11 cellular contexts compared by ENCODE assay signal in the genomic region with DNA sequence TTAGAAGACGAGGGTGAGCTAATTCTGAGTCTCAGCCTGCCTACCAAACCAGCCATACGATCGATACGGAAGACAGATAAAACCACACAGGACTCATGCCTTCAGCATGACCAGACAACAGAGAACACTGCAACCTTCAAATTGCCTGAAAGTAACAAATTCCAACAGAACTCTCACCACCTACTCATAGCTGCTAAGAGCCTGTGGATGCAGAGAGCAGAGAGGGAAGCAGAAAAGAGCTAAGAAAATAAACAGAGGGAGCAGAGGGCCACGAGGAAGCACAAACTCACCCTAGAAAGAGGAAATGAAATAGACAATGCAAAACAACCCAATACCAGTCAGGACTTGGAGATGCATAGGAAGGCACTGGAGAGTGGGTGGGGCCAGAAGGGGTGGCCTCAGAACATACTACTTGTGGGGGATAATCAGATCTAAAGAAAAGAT.
DNase-seq lines count a peak whose midpoint lies in the region; ATAC-seq and TF ChIP-seq lines count a peak whose summit lies in the region.
"Had no signal": no experiment of that assay in that cellular context is flagged by ENCODE, and none has a peak within 500 bp of the region (broad histone marks: within the 10 kb centered on the region; RNA-seq: fewer than 3 reads in every experiment).

No MANE protein-coding gene starts in this region.

- no peaks in the 10 kb centered on the region for H3K79me2 ChIP-seq in mammary epithelial cell (ENCODE audit: insufficient read depth, low read length)

- H3K27me3 ChIP-seq in mammary epithelial cell (ENCODE audit: insufficient read depth, low read length) (no peaks in the 10 kb centered on the region), uterus (no peaks in the 10 kb centered on the region)
- H3K27me3 ChIP-seq: BLaER1 had no signal

- 4% methylated on average over 4 of the region's 5 CpGs for WGBS in mammary epithelial cell (ENCODE audit: low coverage, missing lambda C conversion rate)

- H3K27ac ChIP-seq in mammary epithelial cell (ENCODE audit: insufficient read depth, low read depth, low read length), result no peak overlapping the region
- no peak overlapping the region for H3K27ac ChIP-seq in uterus
- H3K27ac ChIP-seq: BLaER1 had no signal

- no TSS peak for BruUV-seq in mammary epithelial cell (replicated peaks; lab: Mats Ljungman, UMichigan)

- no peaks in the 10 kb centered on the region for H4K20me1 ChIP-seq in mammary epithelial cell (ENCODE audit: insufficient read depth, low read length)
- H4K20me1 ChIP-seq: BLaER1 had no signal

- dilution Hi-C loops in mammary epithelial cell (cut with HindIII; ENCODE audit: low sequenced_read_pairs), result no loop called here

- no peaks in the 10 kb centered on the region for H3K36me3 ChIP-seq in mammary epithelial cell (ENCODE audit: insufficient read depth, low read length)
- H3K36me3 ChIP-seq in uterus, result no peaks in the 10 kb centered on the region
- H3K36me3 ChIP-seq: BLaER1 had no signal

- no peak overlapping the region for H3K9ac ChIP-seq in mammary epithelial cell (ENCODE audit: insufficient read depth, low read length)
- H3K9ac ChIP-seq: BLaER1 had no signal

- intact Hi-C loops in mammary epithelial cell (cut with micrococcal nuclease) (loop anchor here (10.0 kb wide), 1 partner anchor 318 kb away; no protein-coding TSS in a partner anchor), uterus (cut with DNase I; ENCODE audit: low total_unique reads) (no loop called here)

- in situ Hi-C loops in mammary epithelial cell (cut with MboI; ENCODE audit: low sequenced_read_pairs in 2 of 2), result no loop called here

- H3K4me2 ChIP-seq in mammary epithelial cell (ENCODE audit: insufficient read depth, low read depth, low read length), result peak overlapping the region; percentile 13
- H3K4me2 ChIP-seq: BLaER1 had no signal

- H3K4me3 ChIP-seq in mammary epithelial cell (replicated peaks in 1 of 3; ENCODE audit: insufficient read depth in 1 of 3, low read depth in 2 of 3, low read length in 3 of 3), result no peak overlapping the region
- no peak overlapping the region for H3K4me3 ChIP-seq in uterus
- H3K4me3 ChIP-seq: BLaER1 had no signal

- TF ChIP-seq CTCF in mammary epithelial cell (conservative IDR thresholded peaks at IDR 0.05 in 1 of 2, IDR thresholded peaks at IDR 0.05 in 1 of 2; ENCODE audit: extremely low read depth in 1 of 2, insufficient read depth in 1 of 2, low read depth in 1 of 2, low read length in 2 of 2) (no peak), uterus (IDR thresholded peaks at IDR 0.05) (no peak)

- H2AFZ ChIP-seq in mammary epithelial cell (ENCODE audit: low read depth, low read length), result peak overlapping the region; percentile 53

- no peak for TF ChIP-seq POLR2A in uterus (IDR thresholded peaks at IDR 0.05)

- peak; percentile 58 for DNase-seq in AG08395 (ENCODE audit: low spot score)
- DNase-seq in mammary epithelial cell, result peak; percentile 67
- DNase-seq in D341Med (ENCODE audit: low spot score), result no peak
- no peak for DNase-seq in uterus
- DNase-seq in activated effector memory CD4-positive, alpha-beta T cell treated with anti-CD3 and anti-CD28 coated beads, Interleukin-2, amount 50 U/mL, for 16 hours, result no peak
- DNase-seq in NCI-H2029 treated with DMSO at 0.1 percent for 48 hours (lab: John Stamatoyannopoulos, UW), result no peak
- DNase-seq: activated naive CD4-positive, alpha-beta T cell treated with Interleukin-2 at 50 U/mL for 16 hours; T-cell had no signal

- ATAC-seq in GM19467 (IDR thresholded peaks at IDR 0.05; ENCODE audit: unreplicated experiment) (peak; percentile 71), HG03442 (IDR thresholded peaks at IDR 0.05; ENCODE audit: unreplicated experiment) (peak; percentile 74)
- ATAC-seq: T-cell had no signal

- H3K9me3 ChIP-seq in mammary epithelial cell (replicated peaks; ENCODE audit: insufficient read depth, low read length), result no peaks in the 10 kb centered on the region
- no peaks in the 10 kb centered on the region for H3K9me3 ChIP-seq in uterus
- H3K9me3 ChIP-seq: BLaER1 had no signal

- CTCF ChIA-PET in mammary epithelial cell (lab: Charles Lee; ENCODE audit: low non-redundant PET), result no interaction called here

- peaks cover 4% of the 10 kb centered on the region for H3K4me1 ChIP-seq in mammary epithelial cell (ENCODE audit: insufficient read depth, low read length)
- no peaks in the 10 kb centered on the region for H3K4me1 ChIP-seq in uterus
- H3K4me1 ChIP-seq: BLaER1 had no signal

Comparison
In these comparisons a context has a peak if more than half of its experiments do, and no peak if none do; other contexts are left out.
1. DNase-seq: peak in AG08395 (single experiment) and mammary epithelial cell (single experiment); none in D341Med (single experiment), uterus (0 of 2), activated effector memory CD4-positive, alpha-beta T cell treated with anti-CD3 and anti-CD28 coated beads, Interleukin-2, amount 50 U/mL, for 16 hours (single experiment) and NCI-H2029 treated with DMSO at 0.1 percent for 48 hours (single experiment).